In the genomic region with DNA sequence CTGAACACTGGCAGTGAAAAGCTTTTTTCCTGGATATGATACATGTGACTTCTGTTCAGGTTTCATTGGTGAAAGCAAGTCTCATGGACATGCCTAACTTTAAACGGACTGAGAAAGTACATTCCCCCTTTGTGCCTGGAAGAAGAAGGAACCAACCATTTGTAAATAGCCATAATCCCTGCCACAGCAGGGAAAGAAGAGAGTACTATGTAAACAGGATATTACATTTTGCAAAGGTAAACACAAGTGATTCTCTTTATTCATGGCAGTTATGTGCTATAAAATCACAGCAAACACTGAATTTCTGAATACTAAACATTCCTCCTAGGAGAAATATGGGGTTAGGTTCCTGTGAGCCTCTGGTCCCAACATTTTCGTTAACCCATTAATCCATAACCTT, we compare ENCODE assay signal across 16 cellular contexts. TPM values are rescaled to one million over a fixed set of nuclear protein-coding genes. Genes with fewer than 3 reads are reported as not detected.
A peak's percentile ranks its signal among the peaks of the same experiment; 100 is the strongest.
DNase-seq lines count a peak whose midpoint lies in the region; ATAC-seq, FAIRE-seq and TF ChIP-seq lines count a peak whose summit lies in the region.
"Had no signal": no experiment of that assay in that cellular context is flagged by ENCODE, and none has a peak within 500 bp of the region (broad histone marks: within the 10 kb centered on the region; RNA-seq: fewer than 3 reads in every experiment).

No MANE protein-coding gene starts in this region.

- DNase-seq in SIG-M5 treated with dmso at 0.1 percent for 504 hours (lab: John Stamatoyannopoulos, UW; ENCODE audit: unreplicated experiment), result peak; percentile 64
- no peak for DNase-seq in SIG-M5 (lab: John Stamatoyannopoulos, UW)
- peak; percentile 2 for DNase-seq in DMS53 treated with DMSO at 0.1 percent for 48 hours (lab: John Stamatoyannopoulos, UW; ENCODE audit: unreplicated experiment)
- no peak for DNase-seq in RWPE2 (ENCODE audit: low spot score)
- no peak for DNase-seq in smooth muscle cell (lab: John Stamatoyannopoulos, UW; ENCODE audit: unreplicated experiment)
- no peak for DNase-seq in frontal cortex (ENCODE audit: low spot score in 2 of 2)
- no peak for DNase-seq in activated T-cell treated with anti-CD3 and anti-CD28 coated beads, Interleukin-2, amount 50 U/mL, for 48 hours
- DNase-seq: GDM1, NCI-H1105, NCI-H1694, NCI-H774, SHP77 had no signal

- H3K9me3 ChIP-seq in RWPE2 (ENCODE audit: severe bottlenecking) (no peaks in the 10 kb centered on the region), smooth muscle cell (replicated peaks; ENCODE audit: low read depth) (no peaks in the 10 kb centered on the region)

- no peak overlapping the region for H3K9ac ChIP-seq in smooth muscle cell (ENCODE audit: low read depth)
- H3K9ac ChIP-seq: BLaER1 treated with 17β-estradiol and CSF1 and Interleukin-3, amounts not matched to agents 10 nM and 100 nM had no signal

- H3K4me1 ChIP-seq in RWPE2 (ENCODE audit: insufficient read depth, poor library complexity, severe bottlenecking), result peaks cover 25% of the 10 kb centered on the region
- H3K4me1 ChIP-seq in smooth muscle cell (ENCODE audit: low read depth), result no peaks in the 10 kb centered on the region

- H3F3A ChIP-seq in smooth muscle cell (ENCODE audit: low read depth), result peaks cover 9% of the 10 kb centered on the region

- TF ChIP-seq CTCF in RWPE2 (IDR thresholded peaks at IDR 0.05; ENCODE audit: poor library complexity, severe bottlenecking) (no peak), smooth muscle cell (IDR thresholded peaks at IDR 0.05; ENCODE audit: borderline replicate concordance, insufficient read depth, poor library complexity, severe bottlenecking) (no peak)

- no peak overlapping the region for H3K4me2 ChIP-seq in smooth muscle cell
- H3K4me2 ChIP-seq: BLaER1 treated with 17β-estradiol and CSF1 and Interleukin-3, amounts not matched to agents 10 nM and 100 nM had no signal

- H3K27ac ChIP-seq in RWPE2 (ENCODE audit: poor library complexity, severe bottlenecking) (peak overlapping the region; percentile 90), smooth muscle cell (ENCODE audit: low read depth) (peak overlapping the region; percentile 39)
- H3K27ac ChIP-seq: BLaER1 treated with 17β-estradiol and CSF1 and Interleukin-3, amounts not matched to agents 10 nM and 100 nM had no signal

- H2AFZ ChIP-seq in smooth muscle cell (ENCODE audit: low read depth), result no peak overlapping the region

- H4K20me1 ChIP-seq in smooth muscle cell (ENCODE audit: low read depth), result peaks cover 5% of the 10 kb centered on the region
- H4K20me1 ChIP-seq: BLaER1 treated with 17β-estradiol and CSF1 and Interleukin-3, amounts not matched to agents 10 nM and 100 nM had no signal

- no peak overlapping the region for H3K4me3 ChIP-seq in RWPE2 (ENCODE audit: severe bottlenecking)
- H3K4me3 ChIP-seq in smooth muscle cell, result no peak overlapping the region
- H3K4me3 ChIP-seq: BLaER1 treated with 17β-estradiol and CSF1 and Interleukin-3, amounts not matched to agents 10 nM and 100 nM had no signal

- H3K79me2 ChIP-seq in smooth muscle cell (ENCODE audit: low read depth), result peaks cover 46% of the 10 kb centered on the region

- no peaks in the 10 kb centered on the region for H3K27me3 ChIP-seq in RWPE2 (ENCODE audit: insufficient read depth, poor library complexity, severe bottlenecking)
- no peaks in the 10 kb centered on the region for H3K27me3 ChIP-seq in smooth muscle cell (ENCODE audit: low read depth)
- H3K27me3 ChIP-seq: BLaER1 treated with 17β-estradiol and CSF1 and Interleukin-3, amounts not matched to agents 10 nM and 100 nM had no signal

- FAIRE-seq in frontal cortex (lab: Jason Lieb, UNC), result no peak

- no peak for ATAC-seq in RWPE2 (ENCODE audit: low read depth)
- no peak for ATAC-seq in GM21576 (IDR thresholded peaks at IDR 0.05; ENCODE audit: unreplicated experiment)
- ATAC-seq: HCT116 had no signal

- no peaks in the 10 kb centered on the region for H3K36me3 ChIP-seq in RWPE2 (ENCODE audit: low read depth)
- no peaks in the 10 kb centered on the region for H3K36me3 ChIP-seq in smooth muscle cell (ENCODE audit: low read depth)

- WGBS in smooth muscle cell (ENCODE audit: low lambda C conversion rate), result 82% methylated on average over 2 of the region's 2 CpGs

RNA-seq across cellular contexts. Expression of a gene that starts 46.8 kb away (rescaled TPM):
- total RNA-seq in smooth muscle cell (49.9 and 68.9 TPM in 2 replicates), frontal cortex (84.0 TPM)
- polyA plus RNA-seq in smooth muscle cell, result 7.8 and 13.3 TPM in 2 replicates
- total RNA-seq: A673 had no signal

Comparison
In these comparisons a context has a peak if more than half of its experiments do, and no peak if none do; other contexts are left out.
1. DNase-seq: peak in SIG-M5 treated with dmso at 0.1 percent for 504 hours (single experiment) and DMS53 treated with DMSO at 0.1 percent for 48 hours (single experiment); none in SIG-M5 (single experiment), RWPE2 (single experiment), smooth muscle cell (single experiment), frontal cortex (0 of 2) and activated T-cell treated with anti-CD3 and anti-CD28 coated beads, Interleukin-2, amount 50 U/mL, for 48 hours (0 of 2).